Comparison of ENCODE assay signal across 28 cellular contexts in genomic region chr10:106410331-106410730, GRCh38.
"Had no signal": no experiment of that assay in that cellular context is flagged by ENCODE, and none has a peak within 500 bp of the region (broad histone marks: within the 10 kb centered on the region; RNA-seq: fewer than 3 reads in every experiment).

No MANE protein-coding gene starts in this region.

- H3K9me3 Mint-ChIP-seq: nephron progenitor cell; neural progenitor cell; stimulated activated memory B cell treated with anti-CD40 and anti-IgM and Interleukin-4, amounts not matched to agents 10 μg/mL and 1 μg/mL and 100 μg/mL, for 72 hours; type B pancreatic cell had no signal

- ATAC-seq: left colon; left lung; lower lobe of right lung; natural killer cell; right lobe of liver; stimulated activated memory B cell treated with anti-CD40 and anti-IgM and Interleukin-4, amounts not matched to agents 10 μg/mL and 1 μg/mL and 100 μg/mL, for 72 hours; stimulated activated naive CD8-positive, alpha-beta T cell treated with anti-CD3 and anti-CD28 coated beads, Interleukin-15, amount 100 ng/mL, for 72 hours had no signal

- H3K36me3 Mint-ChIP-seq: immature natural killer cell; naive B cell; neural progenitor cell; stimulated activated memory B cell treated with anti-CD40 and anti-IgM and Interleukin-4, amounts not matched to agents 10 μg/mL and 1 μg/mL and 100 μg/mL, for 72 hours; type B pancreatic cell had no signal

- H3K9ac ChIP-seq: neural progenitor cell had no signal

- DNase-seq: hypothalamus; immature natural killer cell; kidney; left colon; left lung; lower lobe of right lung; mammary epithelial cell; mesenchymal stem cell; naive B cell; natural killer cell; nephron progenitor cell; ovary; right lobe of liver; stimulated activated CD4-positive, alpha-beta T cell treated with anti-CD3 and anti-CD28 coated beads, Interleukin-1b, Interleukin-23, amount 100 ng/mL, for 48 hours; stimulated activated CD4-positive, alpha-beta T cell treated with anti-CD3 and anti-CD28 coated beads, Interleukin-2, amount 100 ng/mL, for 48 hours; stimulated activated CD4-positive, alpha-beta T cell treated with anti-CD3 and anti-CD28 coated beads, Interleukin-4, amount 100 ng/mL, for 4 hours; stimulated activated CD8-positive, alpha-beta memory T cell treated with anti-CD3 and anti-CD28 coated beads, Interleukin-4, amount 100 ng/mL, for 48 hours; stimulated activated naive CD4-positive, alpha-beta T cell treated with Interleukin-2 at 50 U/mL for 16 hours; stimulated activated naive CD8-positive, alpha-beta T cell treated with anti-CD3 and anti-CD28 coated beads, Interleukin-15, amount 100 ng/mL, for 72 hours; substantia nigra; uterus had no signal

- H3K9me3 ChIP-seq: left lung, lower lobe of right lung, ovary, right atrium auricular region, right lobe of liver, tibial nerve, uterus had no signal

- H3K27me3 Mint-ChIP-seq: naive B cell; progenitor cell of endocrine pancreas; stimulated activated memory B cell treated with anti-CD40 and anti-IgM and Interleukin-4, amounts not matched to agents 10 μg/mL and 1 μg/mL and 100 μg/mL, for 72 hours; stimulated activated naive CD8-positive, alpha-beta T cell treated with anti-CD3 and anti-CD28 coated beads, Interleukin-15, amount 100 ng/mL, for 72 hours; type B pancreatic cell had no signal

- H3K27ac ChIP-seq: left lung, lower lobe of right lung, neural progenitor cell, ovary, right atrium auricular region, right lobe of liver, tibial nerve, uterus had no signal

- H3K4me3 ChIP-seq: left lung, lower lobe of right lung, neural progenitor cell, ovary, right atrium auricular region, right lobe of liver, smooth muscle cell, tibial nerve, uterus had no signal

- H3K4me2 ChIP-seq: neural progenitor cell, smooth muscle cell had no signal

- H3K27ac Mint-ChIP-seq: immature natural killer cell; naive B cell; natural killer cell; nephron progenitor cell; neural progenitor cell; progenitor cell of endocrine pancreas; stimulated activated memory B cell treated with anti-CD40 and anti-IgM and Interleukin-4, amounts not matched to agents 10 μg/mL and 1 μg/mL and 100 μg/mL, for 72 hours; stimulated activated naive CD8-positive, alpha-beta T cell treated with anti-CD3 and anti-CD28 coated beads, Interleukin-15, amount 100 ng/mL, for 72 hours; type B pancreatic cell had no signal

- H3K4me3 Mint-ChIP-seq: immature natural killer cell; naive B cell; natural killer cell; nephron progenitor cell; neural progenitor cell; stimulated activated memory B cell treated with anti-CD40 and anti-IgM and Interleukin-4, amounts not matched to agents 10 μg/mL and 1 μg/mL and 100 μg/mL, for 72 hours; stimulated activated naive CD8-positive, alpha-beta T cell treated with anti-CD3 and anti-CD28 coated beads, Interleukin-15, amount 100 ng/mL, for 72 hours; type B pancreatic cell had no signal

- H3K27me3 ChIP-seq: left lung, neural progenitor cell, ovary, right atrium auricular region, right lobe of liver, tibial nerve, uterus had no signal

- H3K36me3 ChIP-seq: left lung, lower lobe of right lung, neural progenitor cell, ovary, right atrium auricular region, right lobe of liver, tibial nerve, uterus had no signal

- H3K4me1 ChIP-seq: left lung, lower lobe of right lung, neural progenitor cell, right atrium auricular region, right lobe of liver, tibial nerve, uterus had no signal

- H3K4me1 Mint-ChIP-seq: immature natural killer cell; naive B cell; natural killer cell; nephron progenitor cell; stimulated activated memory B cell treated with anti-CD40 and anti-IgM and Interleukin-4, amounts not matched to agents 10 μg/mL and 1 μg/mL and 100 μg/mL, for 72 hours; stimulated activated naive CD8-positive, alpha-beta T cell treated with anti-CD3 and anti-CD28 coated beads, Interleukin-15, amount 100 ng/mL, for 72 hours had no signal

- H2AFZ ChIP-seq: neural progenitor cell had no signal
